12 cellular contexts compared by ENCODE assay signal in the genomic region with DNA sequence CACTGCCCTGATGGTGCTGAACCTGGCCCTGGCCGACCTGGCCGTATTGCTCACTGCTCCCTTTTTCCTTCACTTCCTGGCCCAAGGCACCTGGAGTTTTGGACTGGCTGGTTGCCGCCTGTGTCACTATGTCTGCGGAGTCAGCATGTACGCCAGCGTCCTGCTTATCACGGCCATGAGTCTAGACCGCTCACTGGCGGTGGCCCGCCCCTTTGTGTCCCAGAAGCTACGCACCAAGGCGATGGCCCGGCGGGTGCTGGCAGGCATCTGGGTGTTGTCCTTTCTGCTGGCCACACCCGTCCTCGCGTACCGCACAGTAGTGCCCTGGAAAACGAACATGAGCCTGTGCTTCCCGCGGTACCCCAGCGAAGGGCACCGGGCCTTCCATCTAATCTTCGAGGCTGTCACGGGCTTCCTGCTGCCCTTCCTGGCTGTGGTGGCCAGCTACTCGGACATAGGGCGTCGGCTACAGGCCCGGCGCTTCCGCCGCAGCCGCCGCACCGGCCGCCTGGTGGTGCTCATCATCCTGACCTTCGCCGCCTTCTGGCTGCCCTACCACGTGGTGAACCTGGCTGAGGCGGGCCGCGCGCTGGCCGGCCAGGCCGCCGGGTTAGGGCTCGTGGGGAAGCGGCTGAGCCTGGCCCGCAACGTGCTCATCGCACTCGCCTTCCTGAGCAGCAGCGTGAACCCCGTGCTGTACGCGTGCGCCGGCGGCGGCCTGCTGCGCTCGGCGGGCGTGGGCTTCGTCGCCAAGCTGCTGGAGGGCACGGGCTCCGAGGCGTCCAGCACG. TPM values are rescaled to one million over a fixed set of nuclear protein-coding genes. Genes with fewer than 3 reads are reported as not detected.
DNase-seq lines count a peak whose midpoint lies in the region; ATAC-seq and TF ChIP-seq lines count a peak whose summit lies in the region.
"Had no signal": no experiment of that assay in that cellular context is flagged by ENCODE, and none has a peak within 500 bp of the region (broad histone marks: within the 10 kb centered on the region; RNA-seq: fewer than 3 reads in every experiment).

No MANE protein-coding gene starts in this region.

- intact Hi-C loops in Right ventricle myocardium inferior (cut with DNase I) = no loop called here
- intact Hi-C loops in cardiac septum (cut with DNase I) = no loop called here
- intact Hi-C loops in vagina (cut with DNase I) = no loop called here

- TF ChIP-seq POLR2A in erythroblast (IDR thresholded peaks at IDR 0.05; ENCODE audit: low read length) (no peak), vagina (IDR thresholded peaks at IDR 0.05) (no peak)

- peak overlapping the region; percentile 87 for H3K27ac ChIP-seq in vagina

- H3K27me3 ChIP-seq in mononuclear cell (ENCODE audit: insufficient read depth, low read length) (no peaks in the 10 kb centered on the region), vagina (no peaks in the 10 kb centered on the region)
- H3K27me3 ChIP-seq: BLaER1 had no signal

- H3K36me3 ChIP-seq in vagina = no peaks in the 10 kb centered on the region

- peak; percentile 35 for ATAC-seq in Right ventricle myocardium inferior
- no peak for ATAC-seq in HG03139 (IDR thresholded peaks at IDR 0.05; ENCODE audit: unreplicated experiment)
- no peak for ATAC-seq in HG03108 (IDR thresholded peaks at IDR 0.05; ENCODE audit: unreplicated experiment)

- H3K4me3 ChIP-seq in mononuclear cell (ENCODE audit: low read length) (peak overlapping the region; percentile 34), vagina (peak overlapping the region in 1 of 2 donors; percentile 21)
- H3K4me3 ChIP-seq: BLaER1 had no signal

- no peaks in the 10 kb centered on the region for H3K9me3 ChIP-seq in mononuclear cell (ENCODE audit: low read depth, low read length)
- no peaks in the 10 kb centered on the region for H3K9me3 ChIP-seq in vagina
- H3K9me3 ChIP-seq: BLaER1 had no signal

- H3K4me1 ChIP-seq in mononuclear cell (ENCODE audit: insufficient read depth, low read length) (peaks cover 82% of the 10 kb centered on the region), vagina (peaks cover 59% of the 10 kb centered on the region)

- peak in 1 of 3 experiments; percentile 7 for TF ChIP-seq CTCF in vagina (IDR thresholded peaks at IDR 0.05)

- DNase-seq in Right ventricle myocardium inferior (ENCODE audit: missing footprints) (peak; percentile 81), cardiac septum (ENCODE audit: low spot score) (no peak), erythroblast (lab: John Stamatoyannopoulos, UW) (peak; percentile 55 to 61), vagina (ENCODE audit: extremely low spot score in 2 of 2) (no peak), activated gamma-delta T cell treated with Interleukin-2 at 50 U/mL for 16 hours (no peak)
- DNase-seq: stimulated activated naive CD4-positive, alpha-beta T cell had no signal

RNA-seq across cellular contexts. Expression of a gene that starts 4.7 kb away (rescaled TPM):
- total RNA-seq in Right ventricle myocardium inferior = 2.1 TPM
- total RNA-seq in cardiac septum = 1.8 TPM
- total RNA-seq in mononuclear cell = 12.5 TPM
- 35.1 TPM for total RNA-seq in vagina

RNA-seq across cellular contexts. Expression of a gene that starts 6.1 kb away (rescaled TPM):
- 0.57 TPM for total RNA-seq in Right ventricle myocardium inferior
- 2.2 TPM for total RNA-seq in cardiac septum
- 12.6 TPM for total RNA-seq in mononuclear cell
- total RNA-seq in vagina = 66.5 TPM

RNA-seq across cellular contexts. Expression of a gene that starts 8.2 kb away (rescaled TPM):
- total RNA-seq in Right ventricle myocardium inferior (4.3 TPM), cardiac septum (2.4 TPM), mononuclear cell (14.4 TPM), vagina (16.0 TPM)
- total RNA-seq: M059J, osteocyte had no signal

RNA-seq across cellular contexts. Expression of a gene that starts 16.4 kb away (rescaled TPM):
- total RNA-seq in Right ventricle myocardium inferior (23.0 TPM), cardiac septum (28.3 TPM), mononuclear cell (11.2 TPM), vagina (13.8 TPM)

RNA-seq across cellular contexts. Expression of a gene that starts 16.4 kb away (rescaled TPM):
- total RNA-seq in Right ventricle myocardium inferior (8.3 TPM), cardiac septum (8.5 TPM), mononuclear cell (10.4 TPM), vagina (84.2 TPM)

Comparison
In these comparisons a context has a peak if more than half of its experiments do, and no peak if none do; other contexts are left out.
1. DNase-seq: peak in Right ventricle myocardium inferior (single experiment) and erythroblast (2 of 2); none in cardiac septum (single experiment), vagina (0 of 2) and activated gamma-delta T cell treated with Interleukin-2 at 50 U/mL for 16 hours (single experiment).